In the genomic region with DNA sequence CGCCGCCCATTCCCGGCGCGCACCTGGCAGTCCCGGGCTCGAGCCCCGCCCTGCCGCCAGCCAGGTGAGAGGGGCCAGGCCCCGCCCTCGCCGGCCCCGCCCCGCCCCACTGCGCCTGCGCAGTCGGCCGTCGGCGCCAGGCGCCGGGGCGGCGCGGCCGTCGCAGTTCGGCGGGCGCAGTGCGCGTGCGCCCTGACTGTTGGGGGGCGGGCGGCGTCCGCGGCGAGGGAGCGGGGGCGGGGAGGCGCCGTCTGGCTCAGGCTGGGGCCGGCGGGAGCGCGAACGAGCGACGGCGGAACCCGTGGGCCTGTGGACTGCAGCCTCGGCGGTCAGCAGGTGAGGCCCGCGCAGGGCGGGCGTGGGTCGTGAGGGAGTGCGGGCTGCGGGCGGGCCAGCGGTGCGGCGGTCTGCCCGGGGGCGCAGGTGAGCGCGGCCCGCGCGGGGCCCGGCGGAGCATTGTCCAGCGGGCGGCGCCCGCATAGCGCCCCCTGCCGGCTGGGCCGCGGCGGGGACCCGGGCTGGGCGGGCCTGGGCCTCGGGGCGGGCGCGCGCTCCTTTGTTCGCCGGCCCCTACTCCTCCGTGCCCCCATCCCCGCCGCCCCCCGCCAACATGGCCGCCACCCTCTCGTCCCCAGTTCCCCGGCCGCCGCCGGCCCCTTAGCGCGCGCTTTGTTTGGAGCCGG, we compare ENCODE assay signal across 8 cellular contexts. TPM values are rescaled to one million over a fixed set of nuclear protein-coding genes. Genes with fewer than 3 reads are reported as not detected.
DNase-seq lines count a peak whose midpoint lies in the region; ATAC-seq and TF ChIP-seq lines count a peak whose summit lies in the region.

A gene (plus strand): TSS at position 242 of the 683 bp plus-strand sequence. CDS start 38,096 bp downstream, outside the sequence.

- DNase-seq in KBM-7 (peak; percentile 32), SK-MEL-5 (ENCODE audit: low read depth, low spot score) (peak; percentile 75), nucleus accumbens (lab: John Stamatoyannopoulos, UW) (peak in 52 of 56 donors; percentile 12 to 88 (median 70)), superior temporal gyrus (ENCODE audit: extremely low spot score) (peak; percentile 53)
- DNase-seq in activated naive CD4-positive, alpha-beta T cell (lab: John Stamatoyannopoulos, UW): peak; percentile 67 to 87 (median 72)

- H3K27me3 ChIP-seq in gastroesophageal sphincter: no peaks in the 10 kb centered on the region

- ATAC-seq in GM21717 (IDR thresholded peaks at IDR 0.05; ENCODE audit: unreplicated experiment) (peak; percentile 79), gastroesophageal sphincter (peak; percentile 90)

- H3K4me1 ChIP-seq in ES-I3 (ENCODE audit: insufficient read depth, low read length) (peaks cover 14% of the 10 kb centered on the region), gastroesophageal sphincter (peaks cover 0 to 52% (median 10%) of the 10 kb centered on the region in 3 donors)

- peak within 1 kb of the TSS; percentile 74 to 98 for H3K4me3 ChIP-seq in gastroesophageal sphincter

- WGBS in gastroesophageal sphincter (ENCODE audit: low coverage in 1 of 2), 2 donors: no CpG with 5 or more reads among the region's 106 CpGs

- peak within 1 kb of the TSS; percentile 96 for H3K9ac ChIP-seq in ES-I3 (ENCODE audit: low read depth, low read length)

- H3K27ac ChIP-seq in gastroesophageal sphincter: peak within 1 kb of the TSS; percentile 84 to 99 (median 98)

- TF ChIP-seq EP300 in gastroesophageal sphincter (IDR thresholded peaks at IDR 0.05): no peak

- TF ChIP-seq CTCF in gastroesophageal sphincter (IDR thresholded peaks at IDR 0.05): peak in 3 of 4 experiments; percentile 58 to 77 (median 77)

- in situ Hi-C loops in KBM-7 (cut with MboI; ENCODE audit: low pct_unique_long_range_greater_than_20kb, low sequenced_read_pairs) (loop anchor here (25.0 kb wide), 1 partner anchor 101 kb away; no protein-coding TSS in a partner anchor), SK-MEL-5 (cut with HindIII; ENCODE audit: low pct_unique_long_range_greater_than_20kb, low sequenced_read_pairs) (no loop called here)

- peak; percentile 50 to 51 for TF ChIP-seq POLR2A in gastroesophageal sphincter (IDR thresholded peaks at IDR 0.05)

- H3K9me3 ChIP-seq in ES-I3 (ENCODE audit: control insufficient read depth, insufficient read depth, low read length) (no peaks in the 10 kb centered on the region), gastroesophageal sphincter (no peaks in the 10 kb centered on the region)

- H3K36me3 ChIP-seq in ES-I3 (ENCODE audit: insufficient read depth, low read length) (no peaks in the 10 kb centered on the region; the same call in 1 of the 2 replicates), gastroesophageal sphincter (no peaks in the 10 kb centered on the region)

RNA-seq across cellular contexts. Expression of the gene that starts here (rescaled TPM):
- 36.4 and 38.6 TPM in 2 replicates for total RNA-seq in SK-MEL-5 (2014; rRNA removed; shearing (Covaris generic))
- polyA plus RNA-seq in SK-MEL-5 (2015; cell fraction: cytosol; rRNA removed): 29.4 and 43.7 TPM in 2 replicates
- 48.6 and 60.9 TPM in 2 replicates for polyA plus RNA-seq in SK-MEL-5 (2015; cell fraction: nucleus; rRNA removed)
- total RNA-seq in gastroesophageal sphincter: 100 to 1,000 TPM in 1 of 4 donors, 10 to 100 TPM in 3; 86.8 to 112 (median 99.5) TPM

Comparison
In these comparisons a context has a peak if more than half of its experiments do, and no peak if none do; other contexts are left out.
1. Peak in every context shown above with its lines: DNase-seq, ATAC-seq, H3K4me3 ChIP-seq and H3K27ac ChIP-seq.